1 cellular context compared by ENCODE assay signal in genomic region chr6:14883921-14884320, GRCh38.
TF ChIP-seq lines count a peak whose summit lies in the region.

No MANE protein-coding gene starts in this region.

TF ChIP-seq in SK-N-SH treated with all-trans-retinoic acid at 6 μM for 48 hours, 23 proteins besides CTCF, POLR2A, EP300 and RAD21 (continued from another document):
- TF ChIP-seq BACH2 (CRISPR knock-in tag; IDR thresholded peaks at IDR 0.05; ENCODE audit: borderline replicate concordance) (no peak), TOX (CRISPR knock-in tag; IDR thresholded peaks at IDR 0.05; ENCODE audit: borderline replicate concordance) (no peak), ZNF70 (CRISPR knock-in tag; IDR thresholded peaks at IDR 0.05) (no peak), ARNTL (CRISPR knock-in tag; IDR thresholded peaks at IDR 0.05; ENCODE audit: borderline replicate concordance, low read depth) (no peak), ZFP3 (CRISPR knock-in tag; IDR thresholded peaks at IDR 0.05) (no peak), ZFP30 (CRISPR knock-in tag; IDR thresholded peaks at IDR 0.05) (no peak), ZNF8 (CRISPR knock-in tag; IDR thresholded peaks at IDR 0.05) (no peak), ESRRG (CRISPR knock-in tag; IDR thresholded peaks at IDR 0.05) (no peak), TCF4 (CRISPR knock-in tag; IDR thresholded peaks at IDR 0.05; ENCODE audit: borderline replicate concordance) (no peak)
